8 cellular contexts compared by ENCODE assay signal in genomic region chr15:48810414-48811324, GRCh38. TPM values are rescaled to one million over a fixed set of nuclear protein-coding genes. Genes with fewer than 3 reads are reported as not detected.
DNase-seq lines count a peak whose midpoint lies in the region; ATAC-seq and TF ChIP-seq lines count a peak whose summit lies in the region.

TSS of gene CEP152 (minus strand) at chr15:48811069. CDS start at chr15:48805649, 5,420 bp downstream.

- no peaks in the 10 kb centered on the region for H3K9me3 ChIP-seq in mononuclear cell (ENCODE audit: low read depth, low read length)

- H3K36me3 Mint-ChIP-seq in IgD-negative memory B cell = no peaks in the 10 kb centered on the region

- peaks cover 20% of the 10 kb centered on the region for H3K4me1 ChIP-seq in mononuclear cell (ENCODE audit: insufficient read depth, low read length)

- peak within 1 kb of the TSS; percentile 92 to 99 (median 97) for H3K4me3 Mint-ChIP-seq in IgD-negative memory B cell

- ATAC-seq in GM21576 (IDR thresholded peaks at IDR 0.05; ENCODE audit: unreplicated experiment) = peak; percentile 98

- no peaks in the 10 kb centered on the region for H3K27me3 Mint-ChIP-seq in IgD-negative memory B cell

- DNase-seq in DMS153 (lab: John Stamatoyannopoulos, UW) (peak; percentile 97), OCI-M1 (lab: John Stamatoyannopoulos, UW) (peak; percentile 100), activated T-cell treated with anti-CD3 and anti-CD28 coated beads for 1 hour (ENCODE audit: low read depth) (peak; percentile 98), epithelial cell of esophagus (ENCODE audit: low read depth) (peak; percentile 100)
- DNase-seq in stimulated activated CD8-positive, alpha-beta memory T cell treated with anti-CD3 and anti-CD28 coated beads, Interleukin-2, amount 100 ng/mL, for 48 hours (ENCODE audit: low read depth in 2 of 2) = peak; percentile 95 to 96

- peak within 1 kb of the TSS; percentile 87 to 97 (median 94) for H3K27ac Mint-ChIP-seq in IgD-negative memory B cell

- no peaks in the 10 kb centered on the region for H3K27me3 ChIP-seq in mononuclear cell (ENCODE audit: insufficient read depth, low read length)

- H3K9me3 Mint-ChIP-seq in IgD-negative memory B cell = no peaks in the 10 kb centered on the region

- TF ChIP-seq CTCF in epithelial cell of esophagus (IDR thresholded peaks at IDR 0.05; ENCODE audit: insufficient read depth, low read depth, low read length, missing control alignments) = no peak

- H3K4me1 Mint-ChIP-seq in IgD-negative memory B cell = peaks cover 19 to 21% (median 21%) of the 10 kb centered on the region in 3 donors

- H3K4me3 ChIP-seq in epithelial cell of esophagus (ENCODE audit: low read length) (peak within 1 kb of the TSS; percentile 96), mononuclear cell (ENCODE audit: low read length) (peak within 1 kb of the TSS; percentile 95)

RNA-seq across cellular contexts. Expression of gene CEP152, which starts in this region (rescaled TPM):
- polyA plus RNA-seq in IgD-negative memory B cell = 8.4 TPM
- total RNA-seq in mononuclear cell = 12.8 TPM

Comparison
In these comparisons a context has a peak if more than half of its experiments do, and no peak if none do; other contexts are left out.
1. Peak in every context shown above with its lines: DNase-seq, ATAC-seq and H3K4me3 ChIP-seq.